9 cellular contexts compared by ENCODE assay signal in the genomic region with DNA sequence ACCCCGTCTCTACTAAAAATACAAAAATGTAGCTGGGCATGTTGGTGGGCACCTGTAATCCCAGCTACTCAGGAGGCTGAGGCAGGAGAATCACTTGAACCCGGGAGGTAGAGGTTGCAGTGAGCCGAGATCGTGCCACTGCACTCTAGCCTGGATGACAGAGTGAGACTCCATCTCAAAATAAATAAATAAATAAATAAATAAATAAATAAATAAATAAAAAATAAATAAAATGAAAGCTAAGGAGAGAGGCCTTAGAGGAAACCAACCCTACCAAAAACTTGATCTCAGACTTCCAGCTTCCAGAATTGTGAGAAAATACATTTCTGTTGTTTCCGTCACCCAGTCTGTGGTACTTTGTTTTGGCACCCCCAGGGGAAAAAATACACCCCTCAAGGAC. TPM values are rescaled to one million over a fixed set of nuclear protein-coding genes. Genes with fewer than 3 reads are reported as not detected.
DNase-seq lines count a peak whose midpoint lies in the region; ATAC-seq, FAIRE-seq and TF ChIP-seq lines count a peak whose summit lies in the region.
"Not testable (repeated sequence)": the region's sequence is repeated elsewhere in the genome, so short reads cannot be mapped to it uniquely, and the experiment has no call there.
"Had no signal": no experiment of that assay in that cellular context is flagged by ENCODE, and none has a peak within 500 bp of the region (broad histone marks: within the 10 kb centered on the region; RNA-seq: fewer than 3 reads in every experiment).

No MANE protein-coding gene starts in this region.

- not testable (repeated sequence) for H2BK120ac ChIP-seq in mesenchymal stem cell (ENCODE audit: low read depth, low read length)

- H3K27ac ChIP-seq in A549; HEK293 (ENCODE audit: extremely low read depth, low read depth, low read length); mesenchymal stem cell (ENCODE audit: low read length, poor library complexity, severe bottlenecking): not testable (repeated sequence)
- H3K27ac ChIP-seq in A673 (ENCODE audit: low read depth, low read length, poor library complexity, severe bottlenecking): peak overlapping the region; percentile 14
- 0 out of 2 replicates have a peak overlapping the region, but pooled peaks have one; percentile 39 for H3K27ac ChIP-seq in GM23338 (ENCODE audit: low read depth)

- not testable (repeated sequence) for H4K91ac ChIP-seq in mesenchymal stem cell (ENCODE audit: low read length)

- intact Hi-C loops in A673 (cut with micrococcal nuclease; ENCODE audit: unreplicated experiment); MCF 10A (cut with micrococcal nuclease): not testable (repeated sequence)

- H3K79me2 ChIP-seq in GM23338 (replicated peaks; ENCODE audit: insufficient read depth): not testable (repeated sequence)

- not testable (repeated sequence) for ATAC-seq in A549, GM23338, WTC11

- not testable (repeated sequence) for H3K27me3 ChIP-seq in A673 (replicated peaks; ENCODE audit: insufficient read depth, low read depth, low read length, poor library complexity); GM23338 (ENCODE audit: insufficient read depth); mesenchymal stem cell (ENCODE audit: control insufficient read depth in 1 of 2, insufficient read depth in 1 of 2, low read length in 2 of 2)

- not testable (repeated sequence) for TF ChIP-seq CTCF in A549 (IDR thresholded peaks at IDR 0.05); A673 (conservative IDR thresholded peaks at IDR 0.05; ENCODE audit: low read depth, low read length); GM23338 (conservative IDR thresholded peaks at IDR 0.05; ENCODE audit: low read depth in 2 of 2); HEK293 (tag by site-specific recombination; IDR thresholded peaks at IDR 0.05); WTC11 (IDR thresholded peaks at IDR 0.05); MCF 10A (IDR thresholded peaks at IDR 0.05; ENCODE audit: unreplicated experiment)

- H2BK12ac ChIP-seq in mesenchymal stem cell (ENCODE audit: low read length in 2 of 2): not testable (repeated sequence)

- not testable (repeated sequence) for TF ChIP-seq POLR2A in A549 (IDR thresholded peaks at IDR 0.05; ENCODE audit: low read length)

- H3K4me2 ChIP-seq in A549; GM23338; mesenchymal stem cell (ENCODE audit: low read length, poor library complexity, severe bottlenecking): not testable (repeated sequence)

- H2AFZ ChIP-seq in GM23338; mesenchymal stem cell (ENCODE audit: low read depth, low read length): not testable (repeated sequence)

- FAIRE-seq in A549 (lab: Jason Lieb, UNC): not testable (repeated sequence)

- not testable (repeated sequence) for TF ChIP-seq EP300 in A549 (IDR thresholded peaks at IDR 0.05)

- BruUV-seq in A673 (replicated peaks; lab: Mats Ljungman, UMichigan); MCF 10A (replicated peaks; lab: Mats Ljungman, UMichigan): not testable (repeated sequence)

- H2BK5ac ChIP-seq in mesenchymal stem cell (ENCODE audit: low read depth, low read length, poor library complexity, severe bottlenecking): not testable (repeated sequence)

- not testable (repeated sequence) for H3K9me2 ChIP-seq in GM23338 (ENCODE audit: insufficient read depth)

- not testable (repeated sequence) for H3F3A ChIP-seq in GM23338 (replicated peaks; ENCODE audit: low read depth)

- not testable (repeated sequence) for H3K9me3 Mint-ChIP-seq in GM23338; WTC11; MCF 10A (ENCODE audit: unreplicated experiment)

- H3K14ac ChIP-seq in mesenchymal stem cell (ENCODE audit: low read length in 2 of 2): not testable (repeated sequence)

- H3K9ac ChIP-seq in mesenchymal stem cell (ENCODE audit: low read length): peak overlapping the region; percentile 40

- H3K4ac ChIP-seq in mesenchymal stem cell (ENCODE audit: low read depth in 1 of 2, low read length in 2 of 2): not testable (repeated sequence)

- not testable (repeated sequence) for DNase-seq in A549 (ENCODE audit: low read depth in 1 of 2, low spot score in 1 of 2); A673 (ENCODE audit: low spot score); GM23338 (ENCODE audit: low spot score); WTC11 (ENCODE audit: low spot score); MCF 10A (ENCODE audit: unreplicated experiment); mesenchymal stem cell

- H2AK5ac ChIP-seq in mesenchymal stem cell (ENCODE audit: low read length, severe bottlenecking): not testable (repeated sequence)

- not testable (repeated sequence) for H3K27ac Mint-ChIP-seq in GM23338, WTC11
- peak overlapping the region; percentile 15 for H3K27ac Mint-ChIP-seq in MCF 10A (ENCODE audit: low read depth, unreplicated experiment)

- 94% methylated on average over 5 of the region's 5 CpGs for WGBS in A549 (ENCODE audit: missing lambda C conversion rate)
- 100% methylated on average over 1 of the region's 5 CpGs for WGBS in mesenchymal stem cell

- not testable (repeated sequence) for H4K8ac ChIP-seq in mesenchymal stem cell (ENCODE audit: low read length)

- H3K79me1 ChIP-seq in mesenchymal stem cell (replicated peaks; ENCODE audit: low read length, poor library complexity, severe bottlenecking): not testable (repeated sequence)

- H2BK15ac ChIP-seq in mesenchymal stem cell (ENCODE audit: low read depth, poor library complexity, severe bottlenecking): not testable (repeated sequence)

- POLR2A ChIA-PET in A549 (lab: Yijun Ruan, JAX); HEK293 (lab: Yijun Ruan, JAX); WTC11 (lab: Charles Lee): not testable (repeated sequence)
- POLR2A ChIA-PET in A673 (lab: Charles Lee; ENCODE audit: low non-redundant PET): interaction anchor here (1.0 kb wide), 1 partner anchor 90 kb away, joined by 4 read pairs; the partner anchor contains the start of gene HSPA8
- POLR2A ChIA-PET in MCF 10A (lab: Yijun Ruan, JAX): interaction anchor here (1.3 kb wide), 1 partner anchor 43 kb away, joined by 3 read pairs; the partner anchor contains the start of gene CLMP

- CTCF ChIA-PET in A549 (lab: Yijun Ruan, JAX): interaction anchor here (1.0 to 2.1 kb wide), 6 partner anchors 8 to 109 kb away, joined by 3 to 7 read pairs (median 4); no protein-coding TSS in a partner anchor
- CTCF ChIA-PET in A673 (lab: Charles Lee): interaction anchor here (0.8 to 1.0 kb wide), 3 partner anchors 11 to 95 kb away, joined by 3 to 5 read pairs (median 4); no protein-coding TSS in a partner anchor
- CTCF ChIA-PET in HEK293 (lab: Yijun Ruan, JAX): interaction anchor here (0.8 to 2.1 kb wide), 5 partner anchors 10 to 109 kb away, joined by 3 to 7 read pairs (median 4); no protein-coding TSS in a partner anchor
- CTCF ChIA-PET in WTC11 (lab: Charles Lee): interaction anchor here (0.6 to 1.5 kb wide), 4 partner anchors 14 to 109 kb away, joined by 3 to 7 read pairs (median 4); no protein-coding TSS in a partner anchor
- CTCF ChIA-PET in MCF 10A (lab: Yijun Ruan, JAX): interaction anchor here (0.6 to 2.2 kb wide), 10 partner anchors 14 to 1458 kb away, joined by 3 to 7 read pairs (median 3); no protein-coding TSS in a partner anchor

- not testable (repeated sequence) for H3K23ac ChIP-seq in mesenchymal stem cell (ENCODE audit: low read length in 2 of 2)

- not testable (repeated sequence) for TF ChIP-seq RAD21 in A549 (conservative IDR thresholded peaks at IDR 0.05 in 1 of 2, IDR thresholded peaks at IDR 0.05 in 1 of 2)

- not testable (repeated sequence) for H3K18ac ChIP-seq in mesenchymal stem cell (ENCODE audit: low read depth in 1 of 2, low read length in 2 of 2)

- not testable (repeated sequence) for H3K27me3 Mint-ChIP-seq in GM23338 (ENCODE audit: insufficient read depth, low read depth, poor library complexity); WTC11 (ENCODE audit: low read depth); MCF 10A (ENCODE audit: insufficient read depth, unreplicated experiment)

- H3K4me1 Mint-ChIP-seq in GM23338, WTC11: not testable (repeated sequence)
- H3K4me1 Mint-ChIP-seq in MCF 10A (ENCODE audit: insufficient read depth, unreplicated experiment): peaks cover 12% of the 10 kb centered on the region

- not testable (repeated sequence) for H3K4me1 ChIP-seq in A549; GM23338 (ENCODE audit: insufficient read depth); HEK293 (ENCODE audit: control insufficient read depth, insufficient read depth, low read length); mesenchymal stem cell (ENCODE audit: control insufficient read depth, insufficient read depth, low read depth, low read length)
- peaks cover 12% of the 10 kb centered on the region for H3K4me1 ChIP-seq in A673 (ENCODE audit: insufficient read depth, low read length, poor library complexity, severe bottlenecking)

- H3K9me3 ChIP-seq in A549; A673 (ENCODE audit: low read depth, low read length, poor library complexity, severe bottlenecking); HEK293 (ENCODE audit: control insufficient read depth, insufficient read depth, low read depth, low read length); mesenchymal stem cell (ENCODE audit: control insufficient read depth, low read length): not testable (repeated sequence)

- not testable (repeated sequence) for H3K4me3 ChIP-seq in A549; A673 (ENCODE audit: low read depth, low read length, poor library complexity, severe bottlenecking); GM23338; HEK293 (ENCODE audit: low read depth, low read length); mesenchymal stem cell (ENCODE audit: insufficient read depth in 1 of 2, low read depth in 1 of 2, low read length in 2 of 2)

- not testable (repeated sequence) for H3K4me3 Mint-ChIP-seq in GM23338; WTC11; MCF 10A (ENCODE audit: unreplicated experiment)

- not testable (repeated sequence) for H3K36me3 Mint-ChIP-seq in GM23338 (ENCODE audit: low read depth); WTC11
- peaks cover 15% of the 10 kb centered on the region for H3K36me3 Mint-ChIP-seq in MCF 10A (ENCODE audit: insufficient read depth, unreplicated experiment)

- H3K36me3 ChIP-seq in A673 (ENCODE audit: insufficient read depth, low read length, poor library complexity, severe bottlenecking); GM23338 (ENCODE audit: insufficient read depth); HEK293 (ENCODE audit: control insufficient read depth in 2 of 2, insufficient read depth in 1 of 2, low read length in 2 of 2): not testable (repeated sequence)
- peaks cover 3 to 84% of the 10 kb centered on the region in 2 experiments for H3K36me3 ChIP-seq in mesenchymal stem cell (ENCODE audit: control insufficient read depth in 1 of 2, insufficient read depth in 2 of 2, low read depth in 1 of 2, low read length in 2 of 2)

- not testable (repeated sequence) for H4K20me1 ChIP-seq in GM23338 (replicated peaks; ENCODE audit: insufficient read depth)

RNA-seq across cellular contexts. Expression of gene CLMP, which starts 42.7 kb away (rescaled TPM):
- polyA plus RNA-seq in A549 (2011; rRNA removed): 15.7 and 19.0 TPM in 2 replicates
- 6.2 TPM in 2 replicates for polyA plus RNA-seq in A549 (2012; cell fraction: cytosol; rRNA removed)
- 3.3 TPM in 2 replicates for polyA plus RNA-seq in A549 (2012; cell fraction: nucleus; rRNA removed)
- polyA plus RNA-seq in A549 (2017; fragmentation: RNase III; extraction: RNeasy Plus Mini Kit Qiagen cat#74134 plus additional on column Dnase treatment): 16.9 to 18.2 TPM (median 17.1 TPM) in 3 replicates
- polyA minus RNA-seq in A549 (2011; rRNA and poly(A)+ RNA removed): 36.2 and 41.9 TPM in 2 replicates
- total RNA-seq in A673 (2021): 45.9 and 62.6 TPM in 2 replicates
- total RNA-seq in GM23338 (2014; rRNA removed; shearing (Covaris generic)): 18.4 and 22.2 TPM in 2 replicates
- 7.1 and 8.4 TPM in 2 replicates for polyA plus RNA-seq in GM23338 (2016; fragmentation: Nextera tagmentation; extraction: Ambion mirVana)
- total RNA-seq in WTC11 (2021): 14.3 to 20.0 TPM (median 18.2 TPM) in 3 replicates
- total RNA-seq in MCF 10A (2022): 86.1 and 91.9 TPM in 2 replicates
- polyA plus RNA-seq in mesenchymal stem cell (2013, experiment 1 of 2): 46.5 TPM
- polyA plus RNA-seq in mesenchymal stem cell (2013, experiment 2 of 2): 48.1 TPM
- total RNA-seq: B cell, Calu3 had no signal
